9 cellular contexts compared by ENCODE assay signal in genomic region chr4:154349829-154350228, GRCh38.
A peak's percentile ranks its signal among the peaks of the same experiment; 100 is the strongest.
DNase-seq lines count a peak whose midpoint lies in the region; ATAC-seq and TF ChIP-seq lines count a peak whose summit lies in the region.
"Had no signal": no experiment of that assay in that cellular context is flagged by ENCODE, and none has a peak within 500 bp of the region (broad histone marks: within the 10 kb centered on the region; RNA-seq: fewer than 3 reads in every experiment).

No MANE protein-coding gene starts in this region.

- peaks cover 0 to 18% (median 7%) of the 10 kb centered on the region in 3 donors for H3K27me3 Mint-ChIP-seq in naive B cell

- intact Hi-C loops in left colon (cut with DNase I, micrococcal nuclease) = no loop called here

- DNase-seq in GM10266 (ENCODE audit: extremely low spot score) (no peak), astrocyte of the spinal cord (ENCODE audit: low read depth, low spot score) (no peak), naive B cell (no peak), left colon (no peak), NCI-H1048 (lab: John Stamatoyannopoulos, UW) (no peak)
- DNase-seq: NCI-H1092 had no signal

- no peak overlapping the region for H3K27ac Mint-ChIP-seq in naive B cell

- H3K4me3 Mint-ChIP-seq in naive B cell = no peak overlapping the region

- ATAC-seq in HG03558 (IDR thresholded peaks at IDR 0.05; ENCODE audit: extremely low read depth, unreplicated experiment) (peak; percentile 47), naive B cell (ENCODE audit: low read depth in 2 of 2) (peak; percentile 32 to 52), left colon (no peak), HG02885 (IDR thresholded peaks at IDR 0.05; ENCODE audit: poor library complexity, unreplicated experiment) (no peak), GM18519 (IDR thresholded peaks at IDR 0.05; ENCODE audit: low FRiP score, unreplicated experiment) (no peak)

- H3K4me1 Mint-ChIP-seq in naive B cell = peaks cover 0 to 7% (median 6%) of the 10 kb centered on the region in 3 donors

- H3K36me3 Mint-ChIP-seq in naive B cell = no peaks in the 10 kb centered on the region

- H3K9me3 Mint-ChIP-seq in naive B cell = no peaks in the 10 kb centered on the region

- in situ Hi-C loops in astrocyte of the spinal cord (cut with HindIII; ENCODE audit: low sequenced_read_pairs) = no loop called here

- no peak overlapping the region for H3K4me3 ChIP-seq in astrocyte of the spinal cord (ENCODE audit: low read depth, low read length)

- TF ChIP-seq CTCF in GM10266 (IDR thresholded peaks at IDR 0.05; ENCODE audit: control insufficient read depth, insufficient read depth, low read depth, missing control alignments) (peak; percentile 15), astrocyte of the spinal cord (IDR thresholded peaks at IDR 0.05; ENCODE audit: low read depth, low read length) (peak; percentile 51)

Comparison
In these comparisons a context has a peak if more than half of its experiments do, and no peak if none do; other contexts are left out.
1. ATAC-seq: peak in HG03558 (single experiment) and naive B cell (2 of 2); none in left colon (single experiment), HG02885 (single experiment) and GM18519 (single experiment).